In genomic region chr9:137267933-137268355, GRCh38 we compare ENCODE assay signal across 16 cellular contexts. TPM values are rescaled to one million over a fixed set of nuclear protein-coding genes. Genes with fewer than 3 reads are reported as not detected.
DNase-seq lines count a peak whose midpoint lies in the region; ATAC-seq, FAIRE-seq and TF ChIP-seq lines count a peak whose summit lies in the region.
"Had no signal": no experiment of that assay in that cellular context is flagged by ENCODE, and none has a peak within 500 bp of the region (broad histone marks: within the 10 kb centered on the region; RNA-seq: fewer than 3 reads in every experiment).

No MANE protein-coding gene starts in this region.

- H3K36me3 ChIP-seq in GM12878 (ENCODE audit: control insufficient read depth in 2 of 2, insufficient read depth in 2 of 2, low read length in 1 of 2) (peaks cover 6 to 18% of the 10 kb centered on the region in 2 experiments; a peak in 3 of 4 replicates), psoas muscle (ENCODE audit: insufficient read depth in 1 of 2, low read depth in 1 of 2) (peaks cover 6 to 71% of the 10 kb centered on the region in 2 donors)

- SMC1A ChIA-PET in GM12878 (lab: Charles Lee; ENCODE audit: uncharacterized antibody, unreplicated experiment), result no interaction called here

- H3K27ac Mint-ChIP-seq in natural killer cell, result no peak overlapping the region
- H3K27ac Mint-ChIP-seq: activated naive CD8-positive, alpha-beta T cell treated with anti-CD3 and anti-CD28 coated beads, Interleukin-2, amount 10 ng/mL, durations not matched to agents 7 days and 5 days had no signal

- 0 out of 2 replicates have a peak, but pooled peaks cover 2% of the 10 kb centered on the region for H3K79me2 ChIP-seq in GM12878 (ENCODE audit: control insufficient read depth, insufficient read depth, low read length)

- H3K27ac ChIP-seq in GM12878 (ENCODE audit: control insufficient read depth, insufficient read depth) (peak overlapping the region; percentile 47), psoas muscle (peak overlapping the region; percentile 91)

- H2AFZ ChIP-seq in GM12878 (ENCODE audit: control insufficient read depth, low read depth, low read length), result no peak overlapping the region

- ATAC-seq in HG02981 (IDR thresholded peaks at IDR 0.05; ENCODE audit: unreplicated experiment), result peak; percentile 43
- peak; percentile 91 for ATAC-seq in GM12878
- ATAC-seq in psoas muscle, result no peak
- ATAC-seq in natural killer cell, result no peak
- ATAC-seq: mucosa of descending colon had no signal

- H3K27me3 ChIP-seq in GM12878 (replicated peaks in 1 of 2; ENCODE audit: control insufficient read depth in 2 of 2, insufficient read depth in 2 of 2, low read length in 1 of 2) (no peaks in the 10 kb centered on the region), psoas muscle (ENCODE audit: insufficient read depth in 3 of 3, low read length in 2 of 3) (no peaks in the 10 kb centered on the region)

- TF ChIP-seq RAD21 in GM12878 (IDR thresholded peaks at IDR 0.05; ENCODE audit: insufficient read depth, low read depth, low read length), result no peak

- no peak overlapping the region for H3K9ac ChIP-seq in GM12878 (ENCODE audit: control insufficient read depth, insufficient read depth, low read length)

- POLR2A ChIA-PET in GM12878 (lab: Charles Lee) (interaction anchor here (1.2 to 2.4 kb wide), 4 partner anchors 9 to 27 kb away, joined by 3 to 13 read pairs (median 4); partner anchors contain the start of genes NELFB, TOR4A and TUBB4B), GM10248 (lab: Yijun Ruan, JAX) (interaction anchor here (1.0 to 1.2 kb wide), 2 partner anchors 25 to 27 kb away, joined by 3 to 6 read pairs; partner anchors contain the start of gene TUBB4B)

- peaks cover 17% of the 10 kb centered on the region for H3K4me1 ChIP-seq in GM12878 (ENCODE audit: control insufficient read depth, insufficient read depth, low read length)
- H3K4me1 ChIP-seq in psoas muscle, result peaks cover 19% of the 10 kb centered on the region

- intact Hi-C loops in GM12878 (cut with micrococcal nuclease; ENCODE audit: unreplicated experiment), result no loop called here
- intact Hi-C loops in psoas muscle (cut with DNase I), result no loop called here
- intact Hi-C loops in natural killer cell (cut with micrococcal nuclease), result no loop called here

- no peak for TF ChIP-seq CTCF in GM12878 (IDR thresholded peaks at IDR 0.05 in 2 of 3, conservative IDR thresholded peaks at IDR 0.05 in 1 of 3; ENCODE audit: control insufficient read depth in 2 of 3, extremely low read depth in 1 of 3, insufficient read depth in 1 of 3, low read depth in 3 of 3, low read length in 3 of 3)
- TF ChIP-seq CTCF in psoas muscle (IDR thresholded peaks at IDR 0.05), result no peak
- TF ChIP-seq CTCF in GM10248 (IDR thresholded peaks at IDR 0.05; ENCODE audit: control extremely low read depth, extremely low read depth, low read depth, missing control alignments), result no peak
- no peak for TF ChIP-seq CTCF in natural killer cell (IDR thresholded peaks at IDR 0.05)

- no peak for FAIRE-seq in GM12878 (lab: Jason Lieb, UNC)
- FAIRE-seq: colon, H1 had no signal

- H3K27me3 Mint-ChIP-seq in natural killer cell (ENCODE audit: low read depth in 2 of 2), result no peaks in the 10 kb centered on the region
- H3K27me3 Mint-ChIP-seq: activated naive CD8-positive, alpha-beta T cell treated with anti-CD3 and anti-CD28 coated beads, Interleukin-2, amount 10 ng/mL, durations not matched to agents 7 days and 5 days had no signal

- H3K4me3 Mint-ChIP-seq in natural killer cell, result no peak overlapping the region
- H3K4me3 Mint-ChIP-seq: activated naive CD8-positive, alpha-beta T cell treated with anti-CD3 and anti-CD28 coated beads, Interleukin-2, amount 10 ng/mL, durations not matched to agents 7 days and 5 days had no signal

- H3K4me3 ChIP-seq in GM12878, result no peak overlapping the region
- peak overlapping the region; percentile 65 for H3K4me3 ChIP-seq in psoas muscle
- H3K4me3 ChIP-seq: mucosa of descending colon had no signal

- in situ Hi-C loops in GM12878 (cut with MboI), result no loop called here

- no peaks in the 10 kb centered on the region for H4K20me1 ChIP-seq in GM12878 (ENCODE audit: control insufficient read depth, insufficient read depth)

- BruUV-seq in GM12878 (replicated peaks; lab: Mats Ljungman, UMichigan), result no TSS peak

- 13% methylated on average over 6 of the region's 6 CpGs for WGBS in GM12878 (ENCODE audit: insufficient coverage, insufficient replicate concordance, low lambda C conversion rate, missing lambda C conversion rate)
- WGBS in psoas muscle, 3 donors, result 85 to 87% (median 86%) methylated on average over 5 to 6 of the region's 6 CpGs

- peak overlapping the region; percentile 26 for H3K4me2 ChIP-seq in GM12878 (ENCODE audit: control insufficient read depth, insufficient read depth)

- H3K4me1 Mint-ChIP-seq in natural killer cell, result peaks cover 4 to 13% of the 10 kb centered on the region in 2 donors

- H3K9me3 Mint-ChIP-seq in natural killer cell, result no peaks in the 10 kb centered on the region
- H3K9me3 Mint-ChIP-seq: activated naive CD8-positive, alpha-beta T cell treated with anti-CD3 and anti-CD28 coated beads, Interleukin-2, amount 10 ng/mL, durations not matched to agents 7 days and 5 days had no signal

- H3K9me3 ChIP-seq in GM12878 (replicated peaks; ENCODE audit: control insufficient read depth, insufficient read depth, low read length), result no peaks in the 10 kb centered on the region
- H3K9me3 ChIP-seq in psoas muscle, result no peaks in the 10 kb centered on the region
- H3K9me3 ChIP-seq: mucosa of descending colon had no signal

- RAD21 ChIA-PET in GM12878 (lab: Charles Lee; ENCODE audit: unreplicated experiment), result interaction anchor here (0.8 to 1.9 kb wide), 2 partner anchors 10 to 31 kb away, joined by 3 to 5 read pairs; partner anchors contain the start of gene TOR4A

- CTCF ChIA-PET in GM12878 (lab: Yijun Ruan, JAX) (interaction anchor here (0.9 to 2.6 kb wide), 2 partner anchors 9 to 31 kb away, joined by 3 to 11 read pairs; partner anchors contain the start of gene TOR4A), GM10248 (lab: Yijun Ruan, JAX) (interaction anchor here (0.9 to 1.3 kb wide), 4 partner anchors 9 to 239 kb away, joined by 3 to 4 read pairs (median 4); partner anchors contain the start of gene TOR4A)

- TF ChIP-seq POLR2A in GM12878 (IDR thresholded peaks at IDR 0.05; ENCODE audit: low read depth, low read length), result no peak

- DNase-seq in ELR (ENCODE audit: low read depth) (peak; percentile 39), GM12878 (ENCODE audit: low read depth, low spot score) (peak; percentile 60), psoas muscle (no peak), GM10248 (ENCODE audit: extremely low spot score) (no peak), natural killer cell (no peak), NCI-H446 (lab: John Stamatoyannopoulos, UW) (no peak)
- DNase-seq: activated naive CD8-positive, alpha-beta T cell treated with anti-CD3 and anti-CD28 coated beads, Interleukin-2, amount 10 ng/mL, durations not matched to agents 7 days and 5 days; Calu3; NCI-H1417 treated with DMSO at 0.1 percent for 48 hours; NCI-H526 had no signal

- no peak for TF ChIP-seq EP300 in GM12878 (IDR thresholded peaks at IDR 0.05; ENCODE audit: borderline replicate concordance in 1 of 2, control insufficient read depth in 1 of 2, low read depth in 2 of 2, low read length in 2 of 2)

- H3K36me3 Mint-ChIP-seq in natural killer cell, result no peaks in the 10 kb centered on the region

RNA-seq across cellular contexts. Expression of gene TOR4A, which starts 9.6 kb away (rescaled TPM):
- 22.6 and 29.1 TPM in 2 replicates for total RNA-seq in GM12878 (2013; cell fraction: nucleolus; rRNA removed)
- total RNA-seq in GM12878 (2014; rRNA removed) (13.8 and 14.6 TPM in 2 replicates), GM12878 (2014; rRNA removed; fragmentation: Illumina TruSeq; extraction: Trizol) (3.9 TPM in 2 replicates), GM12878 (2021) (19.6 and 19.9 TPM in 2 replicates), psoas muscle (1 to 10 TPM; 1.7 to 2.3 (median 2.1) TPM), natural killer cell (10 to 100 TPM; 16.3 to 24.6 (median 19.2) TPM)
- polyA plus RNA-seq in GM12878 (2011; ENCODE audit: low read depth), result 1.8 TPM
- polyA plus RNA-seq in GM12878 (2011; rRNA removed) (2.2 and 4.6 TPM in 2 replicates), GM12878 (2014; fragmentation: Illumina TruSeq; extraction: Trizol) (1.3 and 3.0 TPM in 2 replicates), GM12878 (2014; fragmentation: Nextera tagmentation; extraction: Ambion mirVana) (1 to 10 TPM; 2.2 to 3.4 TPM), GM12878 (2014; rRNA removed) (14.6 and 16.0 TPM in 2 replicates), GM12878 (2016; fragmentation: Nextera tagmentation; extraction: Ambion mirVana) (1 to 10 TPM; 2.0 to 3.0 TPM), psoas muscle (1 to 10 TPM in 2 of 3 donors, under 1 TPM in 1; 0.77 to 2.3 (median 1.1) TPM)
- 8.0 and 11.9 TPM in 2 replicates for polyA plus RNA-seq in GM12878 (2011; cell fraction: cytosol; rRNA removed)
- polyA plus RNA-seq in GM12878 (2011; cell fraction: nucleus; rRNA removed), result 16.8 and 21.7 TPM in 2 replicates
- 8.2 and 9.1 TPM in 2 replicates for polyA plus RNA-seq in GM12878 (2012)
- polyA minus RNA-seq in GM12878 (2011; rRNA and poly(A)+ RNA removed), result 2.2 and 6.7 TPM in 2 replicates
- polyA minus RNA-seq in GM12878 (2011; cell fraction: cytosol; rRNA and poly(A)+ RNA removed), result 6.8 and 7.1 TPM in 2 replicates
- polyA minus RNA-seq in GM12878 (2011; cell fraction: nucleus; rRNA and poly(A)+ RNA removed), result 8.2 and 14.4 TPM in 2 replicates

RNA-seq across cellular contexts. Expression of gene NELFB, which starts 12.8 kb away (rescaled TPM):
- 13.6 and 13.9 TPM in 2 replicates for total RNA-seq in GM12878 (2013; cell fraction: nucleolus; rRNA removed)
- total RNA-seq in GM12878 (2014; rRNA removed), result 34.0 and 39.3 TPM in 2 replicates
- 14.6 and 16.1 TPM in 2 replicates for total RNA-seq in GM12878 (2014; rRNA removed; fragmentation: Illumina TruSeq; extraction: Trizol)
- total RNA-seq in GM12878 (2021), result 61.2 and 63.4 TPM in 2 replicates
- polyA plus RNA-seq in GM12878 (2011; ENCODE audit: low read depth), result 12.6 TPM
- 11.9 and 22.6 TPM in 2 replicates for polyA plus RNA-seq in GM12878 (2011; rRNA removed)
- polyA plus RNA-seq in GM12878 (2011; cell fraction: cytosol; rRNA removed), result 44.0 and 53.0 TPM in 2 replicates
- 52.1 and 64.2 TPM in 2 replicates for polyA plus RNA-seq in GM12878 (2011; cell fraction: nucleus; rRNA removed)
- 32.6 and 37.0 TPM in 2 replicates for polyA plus RNA-seq in GM12878 (2012)
- polyA plus RNA-seq in GM12878 (2014; fragmentation: Illumina TruSeq; extraction: Trizol), result 5.0 and 18.2 TPM in 2 replicates
- under 1 TPM; 0.19 to 0.68 TPM for polyA plus RNA-seq in GM12878 (2014; fragmentation: Nextera tagmentation; extraction: Ambion mirVana)
- polyA plus RNA-seq in GM12878 (2014; rRNA removed), result 41.1 and 45.3 TPM in 2 replicates
- polyA plus RNA-seq in GM12878 (2016; fragmentation: Nextera tagmentation; extraction: Ambion mirVana), result 10 to 100 TPM; 40.3 to 42.4 TPM
- polyA minus RNA-seq in GM12878 (2011; rRNA and poly(A)+ RNA removed), result 21.6 and 47.4 TPM in 2 replicates
- 18.4 and 20.5 TPM in 2 replicates for polyA minus RNA-seq in GM12878 (2011; cell fraction: cytosol; rRNA and poly(A)+ RNA removed)
- 7.5 and 13.3 TPM in 2 replicates for polyA minus RNA-seq in GM12878 (2011; cell fraction: nucleus; rRNA and poly(A)+ RNA removed)
- total RNA-seq in psoas muscle, result 10 to 100 TPM; 39.1 to 53.7 (median 42.8) TPM
- polyA plus RNA-seq in psoas muscle, result 10 to 100 TPM; 43.2 to 74.3 (median 58.5) TPM
- 10 to 100 TPM; 42.9 to 53.8 (median 52.6) TPM for total RNA-seq in natural killer cell

RNA-seq across cellular contexts. Expression of gene STPG3, which starts 16.9 kb away (rescaled TPM):
- total RNA-seq in GM12878 (2013; cell fraction: nucleolus; rRNA removed), result not detected in 2 replicates
- total RNA-seq in GM12878 (2014; rRNA removed), result not detected in 2 replicates
- not detected in 2 replicates for total RNA-seq in GM12878 (2014; rRNA removed; fragmentation: Illumina TruSeq; extraction: Trizol)
- not detected in 2 replicates for total RNA-seq in GM12878 (2021)
- not detected for polyA plus RNA-seq in GM12878 (2011; ENCODE audit: low read depth)
- polyA plus RNA-seq in GM12878 (2011; rRNA removed), result not detected in 2 replicates
- polyA plus RNA-seq in GM12878 (2011; cell fraction: cytosol; rRNA removed), result not detected in 2 replicates
- polyA plus RNA-seq in GM12878 (2011; cell fraction: nucleus; rRNA removed), result 0.12 TPM in 1 of 2 replicates, not detected in the other
- polyA plus RNA-seq in GM12878 (2012), result 0.28 and 0.80 TPM in 2 replicates
- not detected in 2 replicates for polyA plus RNA-seq in GM12878 (2014; fragmentation: Illumina TruSeq; extraction: Trizol)
- not detected for polyA plus RNA-seq in GM12878 (2014; fragmentation: Nextera tagmentation; extraction: Ambion mirVana)
- polyA plus RNA-seq in GM12878 (2014; rRNA removed), result not detected in 2 replicates
- not detected for polyA plus RNA-seq in GM12878 (2016; fragmentation: Nextera tagmentation; extraction: Ambion mirVana)
- not detected in 2 replicates for polyA minus RNA-seq in GM12878 (2011; rRNA and poly(A)+ RNA removed)
- polyA minus RNA-seq in GM12878 (2011; cell fraction: cytosol; rRNA and poly(A)+ RNA removed), result not detected in 2 replicates
- not detected in 2 replicates for polyA minus RNA-seq in GM12878 (2011; cell fraction: nucleus; rRNA and poly(A)+ RNA removed)
- total RNA-seq in psoas muscle, result not detected
- polyA plus RNA-seq in psoas muscle, result under 1 TPM in 1 of 3 donors, not detected in 2; 0.08 TPM
- not detected for total RNA-seq in natural killer cell
- total RNA-seq: activated naive CD8-positive, alpha-beta T cell treated with anti-CD3 and anti-CD28 coated beads, Interleukin-2, amount 10 ng/mL, durations not matched to agents 7 days and 5 days; Calu3; H1; HT1080; mucosa of descending colon; renal cortical epithelial cell had no signal
- polyA plus RNA-seq: H1 had no signal

RNA-seq across cellular contexts. Expression of gene TUBB4B, which starts 26.9 kb away (rescaled TPM):
- 45.3 and 50.1 TPM in 2 replicates for total RNA-seq in GM12878 (2013; cell fraction: nucleolus; rRNA removed)
- total RNA-seq in GM12878 (2014; rRNA removed) (203 and 255 TPM in 2 replicates), GM12878 (2014; rRNA removed; fragmentation: Illumina TruSeq; extraction: Trizol) (168 and 187 TPM in 2 replicates), GM12878 (2021) (348 and 365 TPM in 2 replicates), psoas muscle (100 to 1,000 TPM; 111 to 273 (median 230) TPM), natural killer cell (100 to 1,000 TPM in 1 of 3 donors, 10 to 100 TPM in 2; 84.4 to 121 (median 93.9) TPM)
- polyA plus RNA-seq in GM12878 (2011; ENCODE audit: low read depth), result 59.8 TPM
- polyA plus RNA-seq in GM12878 (2011; rRNA removed) (65.9 and 204 TPM in 2 replicates), GM12878 (2014; fragmentation: Illumina TruSeq; extraction: Trizol) (122 and 254 TPM in 2 replicates), GM12878 (2014; fragmentation: Nextera tagmentation; extraction: Ambion mirVana) (10 to 100 TPM; 23.0 to 63.2 TPM), GM12878 (2014; rRNA removed) (403 and 485 TPM in 2 replicates), GM12878 (2016; fragmentation: Nextera tagmentation; extraction: Ambion mirVana) (100 to 1,000 TPM; 521 to 532 TPM), psoas muscle (100 to 1,000 TPM; 350 to 838 (median 389) TPM)
- 277 and 441 TPM in 2 replicates for polyA plus RNA-seq in GM12878 (2011; cell fraction: cytosol; rRNA removed)
- 263 and 420 TPM in 2 replicates for polyA plus RNA-seq in GM12878 (2011; cell fraction: nucleus; rRNA removed)
- 147 and 170 TPM in 2 replicates for polyA plus RNA-seq in GM12878 (2012)
- polyA minus RNA-seq in GM12878 (2011; rRNA and poly(A)+ RNA removed), result 156 and 212 TPM in 2 replicates
- 91.5 and 119 TPM in 2 replicates for polyA minus RNA-seq in GM12878 (2011; cell fraction: cytosol; rRNA and poly(A)+ RNA removed)
- 95.1 and 128 TPM in 2 replicates for polyA minus RNA-seq in GM12878 (2011; cell fraction: nucleus; rRNA and poly(A)+ RNA removed)

RNA-seq across cellular contexts. Expression of gene NRARP, which starts 34.1 kb away (rescaled TPM):
- 7.0 and 7.7 TPM in 2 replicates for total RNA-seq in GM12878 (2013; cell fraction: nucleolus; rRNA removed)
- 2.7 and 3.7 TPM in 2 replicates for total RNA-seq in GM12878 (2014; rRNA removed)
- total RNA-seq in GM12878 (2014; rRNA removed; fragmentation: Illumina TruSeq; extraction: Trizol), result 0.64 and 0.67 TPM in 2 replicates
- total RNA-seq in GM12878 (2021), result 8.4 and 9.2 TPM in 2 replicates
- polyA plus RNA-seq in GM12878 (2011; ENCODE audit: low read depth), result 0.56 TPM
- 1.6 and 2.6 TPM in 2 replicates for polyA plus RNA-seq in GM12878 (2011; rRNA removed)
- 3.3 TPM in 2 replicates for polyA plus RNA-seq in GM12878 (2011; cell fraction: cytosol; rRNA removed)
- polyA plus RNA-seq in GM12878 (2011; cell fraction: nucleus; rRNA removed), result 5.8 and 5.9 TPM in 2 replicates
- 2.4 and 2.8 TPM in 2 replicates for polyA plus RNA-seq in GM12878 (2012)
- polyA plus RNA-seq in GM12878 (2014; fragmentation: Illumina TruSeq; extraction: Trizol), result 1.4 and 1.8 TPM in 2 replicates
- polyA plus RNA-seq in GM12878 (2014; fragmentation: Nextera tagmentation; extraction: Ambion mirVana), result not detected
- polyA plus RNA-seq in GM12878 (2014; rRNA removed), result 5.5 and 7.2 TPM in 2 replicates
- under 1 TPM; 0.06 to 0.15 TPM for polyA plus RNA-seq in GM12878 (2016; fragmentation: Nextera tagmentation; extraction: Ambion mirVana)
- 0.51 and 0.93 TPM in 2 replicates for polyA minus RNA-seq in GM12878 (2011; rRNA and poly(A)+ RNA removed)
- polyA minus RNA-seq in GM12878 (2011; cell fraction: cytosol; rRNA and poly(A)+ RNA removed), result 1.3 and 2.0 TPM in 2 replicates
- 4.2 and 6.9 TPM in 2 replicates for polyA minus RNA-seq in GM12878 (2011; cell fraction: nucleus; rRNA and poly(A)+ RNA removed)
- 1 to 10 TPM; 3.5 to 7.5 (median 5.3) TPM for total RNA-seq in psoas muscle
- 1 to 10 TPM in 1 of 3 donors, under 1 TPM in 2; 0.73 to 1.4 (median 0.91) TPM for polyA plus RNA-seq in psoas muscle
- 1 to 10 TPM in 2 of 3 donors, under 1 TPM in 1; 0.88 to 2.3 (median 1.2) TPM for total RNA-seq in natural killer cell

Comparison
In these comparisons a context has a peak if more than half of its experiments do, and no peak if none do; other contexts are left out.
1. DNase-seq: peak in ELR (single experiment) and GM12878 (single experiment); none in psoas muscle (0 of 2), GM10248 (single experiment), natural killer cell (single experiment) and NCI-H446 (0 of 2).
2. ATAC-seq: peak in HG02981 (single experiment) and GM12878 (single experiment); none in psoas muscle (0 of 4) and natural killer cell (0 of 3).